Comparison of ENCODE assay signal across 26 cellular contexts in genomic region chr2:100967716-100968115, GRCh38.
"Had no signal": no experiment of that assay in that cellular context is flagged by ENCODE, and none has a peak within 500 bp of the region (broad histone marks: within the 10 kb centered on the region; RNA-seq: fewer than 3 reads in every experiment).

No MANE protein-coding gene starts in this region.

- H3K36me3 ChIP-seq: breast epithelium, cardiac muscle cell, colonic mucosa had no signal

- H3K4me1 ChIP-seq: breast epithelium, colonic mucosa, foreskin keratinocyte, gastrocnemius medialis had no signal

- H3K27ac ChIP-seq: ascending aorta, breast epithelium, cardiac muscle cell, colonic mucosa, esophagus muscularis mucosa, foreskin keratinocyte, gastrocnemius medialis had no signal

- H3K4me3 ChIP-seq: ascending aorta, breast epithelium, cardiac muscle cell, colonic mucosa, esophagus muscularis mucosa, gastrocnemius medialis had no signal

- H3K9me3 ChIP-seq: ascending aorta, breast epithelium, colonic mucosa, esophagus muscularis mucosa, gastrocnemius medialis had no signal

- DNase-seq: activated CD4-positive, alpha-beta memory T cell treated with anti-CD3 and anti-CD28 coated beads for 36 hours; activated CD4-positive, alpha-beta T cell treated with anti-CD3 and anti-CD28 coated beads for 36 hours; activated CD4-positive, alpha-beta T cell treated with anti-CD3 and anti-CD28 coated beads, Interleukin-2, amount 10 ng/mL, durations not matched to agents 24 days and 14 days; activated CD4-positive, CD25-positive, alpha-beta regulatory T cell; activated CD4-positive, CD25-positive, alpha-beta regulatory T cell treated with anti-CD3 and anti-CD28 coated beads, Interleukin-2, amount 50 U/mL, for 72 hours; activated CD8-positive, alpha-beta memory T cell treated with anti-CD3 and anti-CD28 coated beads, Interleukin-2, amount 10 ng/mL, durations not matched to agents 7 days and 5 days; activated CD8-positive, alpha-beta memory T cell treated with anti-CD3 and anti-CD28 coated beads, Interleukin-2, amount 50 U/mL, for 4 hours; activated CD8-positive, alpha-beta T cell treated with anti-CD3 and anti-CD28 coated beads, Interleukin-2, amount 10 ng/mL, durations not matched to agents 7 days and 5 days; activated naive CD4-positive, alpha-beta T cell; activated naive CD4-positive, alpha-beta T cell treated with anti-CD3 and anti-CD28 coated beads, Interleukin-2, amount 10 ng/mL, durations not matched to agents 7 days and 5 days; activated naive CD8-positive, alpha-beta T cell treated with anti-CD3 and anti-CD28 coated beads, Interleukin-2, amount 10 ng/mL, durations not matched to agents 7 days and 5 days; activated T-cell treated with anti-CD3 and anti-CD28 coated beads, Interleukin-2, amount 50 U/mL, for 1 hour; activated T-cell treated with anti-CD3 and anti-CD28 coated beads, Interleukin-2, amount 50 U/mL, for 48 hours; central memory CD4-positive, alpha-beta T cell; cerebellar nuclear complex; colonic mucosa; effector memory CD4-positive, alpha-beta T cell; endodermal cell; erythroblast; foreskin keratinocyte; gastrocnemius medialis; T-helper 2 cell had no signal

- H3K27me3 ChIP-seq: ascending aorta, breast epithelium, cardiac muscle cell, colonic mucosa, esophagus muscularis mucosa, foreskin keratinocyte, gastrocnemius medialis had no signal
